2 cellular contexts compared by ENCODE assay signal in the genomic region with DNA sequence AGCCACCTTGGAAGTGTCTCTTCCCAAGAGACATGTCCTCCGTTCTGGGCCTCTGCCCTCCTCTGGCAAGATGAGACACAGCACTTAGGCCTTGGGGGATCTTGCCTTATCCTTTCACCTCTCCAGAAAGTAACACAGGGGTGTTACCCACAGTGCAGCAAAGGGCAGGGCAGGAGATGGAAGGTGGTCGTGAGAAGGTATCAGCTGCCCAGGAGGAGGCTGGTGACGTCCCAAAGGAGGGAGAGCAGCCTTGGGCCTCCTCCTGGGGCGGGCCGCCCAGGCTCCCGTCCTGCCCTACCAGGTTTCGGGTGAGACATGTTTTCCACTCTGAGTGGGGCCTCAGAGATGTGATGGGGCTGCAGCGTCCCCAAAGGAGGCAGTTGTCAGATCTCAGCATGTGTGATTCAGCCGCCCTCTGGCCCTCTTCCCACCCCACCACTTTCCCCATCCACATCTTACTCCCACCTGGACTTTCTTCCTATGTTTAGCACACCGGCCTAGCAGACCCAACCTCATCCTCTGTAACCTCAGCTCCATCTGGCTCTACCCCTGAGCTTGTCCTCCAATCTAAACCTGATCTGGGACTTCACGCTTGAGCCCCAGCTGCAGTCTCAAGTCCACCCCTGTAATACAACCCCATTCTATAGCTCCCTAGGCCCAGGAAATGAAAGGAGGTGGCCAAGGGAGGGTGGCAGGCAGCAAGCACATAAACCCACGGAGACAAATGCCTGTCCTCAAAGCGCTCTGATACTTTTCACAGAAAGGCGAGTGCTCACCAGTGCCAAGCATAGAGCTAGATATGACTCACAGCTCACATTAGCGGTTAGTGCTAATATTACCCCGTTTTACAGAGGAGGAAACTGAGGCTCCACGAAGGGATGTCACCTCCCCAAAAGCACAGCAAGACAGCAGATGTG.
TF ChIP-seq lines count a peak whose summit lies in the region.

No MANE protein-coding gene starts in this region.

TF ChIP-seq in A549, 52 proteins besides CTCF, POLR2A, EP300 and RAD21:
- no peak for TF ChIP-seq POLR2AphosphoS2 (conservative IDR thresholded peaks at IDR 0.05; ENCODE audit: low read length)
- no peak for TF ChIP-seq GATA3 (IDR thresholded peaks at IDR 0.05; ENCODE audit: borderline replicate concordance)
- no peak for TF ChIP-seq NPAS2 (CRISPR knock-in tag; IDR thresholded peaks at IDR 0.05; ENCODE audit: borderline replicate concordance)
- TF ChIP-seq CBX2 (IDR thresholded peaks at IDR 0.05; ENCODE audit: borderline replicate concordance, low read depth) = no peak
- TF ChIP-seq HDAC2 (IDR thresholded peaks at IDR 0.05) = no peak
- no peak for TF ChIP-seq SMC3 (IDR thresholded peaks at IDR 0.05)
- no peak for TF ChIP-seq SREBF2 (IDR thresholded peaks at IDR 0.05)
- no peak for TF ChIP-seq JUN (IDR thresholded peaks at IDR 0.05)
- no peak for TF ChIP-seq CBX8 (IDR thresholded peaks at IDR 0.05)
- TF ChIP-seq RARB (CRISPR knock-in tag; IDR thresholded peaks at IDR 0.05) = no peak
- no peak for TF ChIP-seq KDM1A (IDR thresholded peaks at IDR 0.05; ENCODE audit: low read depth)
- TF ChIP-seq HOXB13 (CRISPR knock-in tag; IDR thresholded peaks at IDR 0.05; ENCODE audit: low read depth) = no peak
- no peak for TF ChIP-seq MAFK (IDR thresholded peaks at IDR 0.05; ENCODE audit: partially characterized antibody)
TF ChIP-seq in A549: peak in this region for 0.

TF ChIP-seq in HEK293, 187 proteins besides CTCF, POLR2A, EP300 and RAD21:
- TF ChIP-seq PRDM1 (tag by site-specific recombination; IDR thresholded peaks at IDR 0.05) = peak; percentile 56
- peak; percentile 68 for TF ChIP-seq PRDM4 (tag by site-specific recombination; IDR thresholded peaks at IDR 0.05)
- TF ChIP-seq EGR2 (tag by site-specific recombination; IDR thresholded peaks at IDR 0.05; ENCODE audit: low read depth) = peak; percentile 63
- TF ChIP-seq ZNF501 (tag by site-specific recombination; IDR thresholded peaks at IDR 0.05) = no peak
- TF ChIP-seq, protein P1, sequence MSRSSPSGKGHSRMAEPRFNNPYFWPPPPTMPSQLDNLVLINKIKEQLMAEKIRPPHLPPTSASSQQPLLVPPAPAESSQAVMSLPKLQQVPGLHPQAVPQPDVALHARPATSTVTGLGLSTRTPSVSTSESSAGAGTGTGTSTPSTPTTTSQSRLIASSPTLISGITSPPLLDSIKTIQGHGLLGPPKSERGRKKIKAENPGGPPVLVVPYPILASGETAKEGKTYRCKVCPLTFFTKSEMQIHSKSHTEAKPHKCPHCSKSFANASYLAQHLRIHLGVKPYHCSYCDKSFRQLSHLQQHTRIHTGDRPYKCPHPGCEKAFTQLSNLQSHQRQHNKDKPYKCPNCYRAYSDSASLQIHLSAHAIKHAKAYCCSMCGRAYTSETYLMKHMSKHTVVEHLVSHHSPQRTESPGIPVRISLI (tag by site-specific recombination; IDR thresholded peaks at IDR 0.05) = no peak
- TF ChIP-seq ZNF26 (tag by site-specific recombination; IDR thresholded peaks at IDR 0.05) = no peak
- TF ChIP-seq ZFHX2 (tag by site-specific recombination; conservative IDR thresholded peaks at IDR 0.05) = peak; percentile 38
